In the genomic region with DNA sequence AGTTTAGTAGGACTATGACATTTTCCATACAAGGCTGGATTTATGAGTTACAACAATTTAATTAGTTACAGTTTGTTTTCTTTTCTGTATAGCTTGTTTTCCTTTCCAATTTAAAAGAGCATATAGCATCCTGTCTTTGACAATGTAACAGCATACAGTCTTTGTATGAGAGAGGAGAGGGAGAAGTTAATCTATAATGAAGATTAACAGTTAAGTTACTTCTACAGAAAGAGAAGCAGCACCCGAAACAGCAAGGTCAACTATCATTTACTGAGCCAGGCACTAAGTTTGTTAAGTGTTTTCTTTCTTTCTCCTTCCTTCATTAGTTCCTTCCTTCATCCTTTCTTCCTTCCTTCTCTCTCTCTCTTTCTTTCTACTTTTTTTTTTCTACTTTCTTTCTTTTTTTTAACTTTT, we compare ENCODE assay signal across 20 cellular contexts. TPM values are rescaled to one million over a fixed set of nuclear protein-coding genes. Genes with fewer than 3 reads are reported as not detected.
DNase-seq lines count a peak whose midpoint lies in the region; ATAC-seq, FAIRE-seq and TF ChIP-seq lines count a peak whose summit lies in the region.
"Had no signal": no experiment of that assay in that cellular context is flagged by ENCODE, and none has a peak within 500 bp of the region (broad histone marks: within the 10 kb centered on the region; RNA-seq: fewer than 3 reads in every experiment).

No MANE protein-coding gene starts in this region.

- H3K4me3 Mint-ChIP-seq in astrocyte (ENCODE audit: unreplicated experiment) (no peak overlapping the region), nephron (no peak overlapping the region)
- H3K4me3 Mint-ChIP-seq: CD4-positive, alpha-beta memory T cell had no signal

- H3K79me2 ChIP-seq in astrocyte (ENCODE audit: insufficient read depth, low read length) (no peaks in the 10 kb centered on the region), PC-9 (ENCODE audit: low read depth) (no peaks in the 10 kb centered on the region)

- CTCF ChIA-PET in PC-9 (lab: Charles Lee): no interaction called here

- H3K9ac ChIP-seq in astrocyte (ENCODE audit: low read length): no peak overlapping the region

- TF ChIP-seq CTCF in 22Rv1 (IDR thresholded peaks at IDR 0.05): no peak
- TF ChIP-seq CTCF in astrocyte (IDR thresholded peaks at IDR 0.05; ENCODE audit: insufficient read depth, low read depth, low read length): no peak
- TF ChIP-seq CTCF in nephron (IDR thresholded peaks at IDR 0.05; ENCODE audit: unreplicated experiment in 3 of 3): no peak
- no peak for TF ChIP-seq CTCF in PC-9 (conservative IDR thresholded peaks at IDR 0.05)

- peaks cover 5% of the 10 kb centered on the region for H3K4me1 Mint-ChIP-seq in astrocyte (ENCODE audit: low read depth, unreplicated experiment)
- peaks cover 5% of the 10 kb centered on the region for H3K4me1 Mint-ChIP-seq in nephron

- H3K36me3 Mint-ChIP-seq in astrocyte (ENCODE audit: low read depth, unreplicated experiment): no peaks in the 10 kb centered on the region
- H3K36me3 Mint-ChIP-seq in nephron (ENCODE audit: low read depth): no peaks in the 10 kb centered on the region
- H3K36me3 Mint-ChIP-seq: CD4-positive, alpha-beta memory T cell had no signal

- no peaks in the 10 kb centered on the region for H4K20me1 ChIP-seq in astrocyte (ENCODE audit: insufficient read depth, low read length)
- H4K20me1 ChIP-seq in PC-9 (ENCODE audit: insufficient read depth): no peaks in the 10 kb centered on the region

- H3K4me1 ChIP-seq in astrocyte (ENCODE audit: insufficient read depth, low read length) (peaks cover 2% of the 10 kb centered on the region), PC-9 (replicated peaks; ENCODE audit: insufficient read depth) (peaks cover 16% of the 10 kb centered on the region)

- H3K27me3 Mint-ChIP-seq in astrocyte (ENCODE audit: low read depth, unreplicated experiment): peaks cover 3% of the 10 kb centered on the region
- H3K27me3 Mint-ChIP-seq in nephron (ENCODE audit: low read depth): peaks cover 4% of the 10 kb centered on the region

- no peaks in the 10 kb centered on the region for H3K36me3 ChIP-seq in astrocyte (ENCODE audit: insufficient read depth, low read length)
- no peaks in the 10 kb centered on the region for H3K36me3 ChIP-seq in PC-9 (ENCODE audit: low read depth)
- H3K36me3 ChIP-seq: BE2C, HAP-1 had no signal

- no peaks in the 10 kb centered on the region for H3K9me2 ChIP-seq in PC-9 (ENCODE audit: insufficient read depth)

- H3F3A ChIP-seq in PC-9 (ENCODE audit: insufficient read depth, low read depth): peaks cover 21% of the 10 kb centered on the region

- FAIRE-seq in GM18507 (lab: Jason Lieb, UNC): peak; percentile 38
- peak; percentile 41 for FAIRE-seq in astrocyte (lab: Jason Lieb, UNC)
- FAIRE-seq: A204.1, G401.6, GM12891, H1 had no signal

- H3K9me3 Mint-ChIP-seq in astrocyte (ENCODE audit: unreplicated experiment) (no peaks in the 10 kb centered on the region), nephron (no peaks in the 10 kb centered on the region)
- H3K9me3 Mint-ChIP-seq: CD4-positive, alpha-beta memory T cell had no signal

- H3K4me3 ChIP-seq in astrocyte (ENCODE audit: insufficient read depth, low read depth, low read length) (no peak overlapping the region), PC-9 (no peak overlapping the region)
- H3K4me3 ChIP-seq: HAP-1 had no signal

- H3K4me2 ChIP-seq in astrocyte (ENCODE audit: low read length): no peak overlapping the region
- H3K4me2 ChIP-seq in PC-9: no peak overlapping the region

- intact Hi-C loops in PC-9 (cut with micrococcal nuclease; ENCODE audit: unreplicated experiment): no loop called here

- H3K27me3 ChIP-seq in astrocyte (ENCODE audit: insufficient read depth, low read length) (peaks cover 3% of the 10 kb centered on the region), PC-9 (ENCODE audit: insufficient read depth, low read depth) (peaks cover 40% of the 10 kb centered on the region)
- H3K27me3 ChIP-seq: BE2C had no signal

- H2AFZ ChIP-seq in astrocyte (ENCODE audit: low read depth, low read length) (no peak overlapping the region), PC-9 (no peak overlapping the region)

- H3K9me3 ChIP-seq in astrocyte (ENCODE audit: insufficient read depth, low read depth, low read length): no peaks in the 10 kb centered on the region
- H3K9me3 ChIP-seq in PC-9 (ENCODE audit: insufficient read depth, low read depth): peaks cover 7% of the 10 kb centered on the region; the same call in 1 of the 2 replicates
- H3K9me3 ChIP-seq: BE2C, HAP-1 had no signal

- BruUV-seq in PC-9 (replicated peaks; lab: Mats Ljungman, UMichigan): no TSS peak

- H3K27ac ChIP-seq in 22Rv1 (peak overlapping the region; percentile 97), astrocyte (ENCODE audit: low read depth, low read length) (no peak overlapping the region), PC-9 (no peak overlapping the region)
- H3K27ac ChIP-seq: C4-2B, HL-60 had no signal

- H3K27ac Mint-ChIP-seq in astrocyte (ENCODE audit: unreplicated experiment) (no peak overlapping the region), nephron (peak overlapping the region in 2 of 3 experiments; percentile 57 to 59)
- H3K27ac Mint-ChIP-seq: CD4-positive, alpha-beta memory T cell had no signal

- POLR2A ChIA-PET in PC-9 (lab: Charles Lee; ENCODE audit: unreplicated experiment): no interaction called here

- no peak for ATAC-seq in GM18873 (IDR thresholded peaks at IDR 0.05; ENCODE audit: low FRiP score, unreplicated experiment)

- DNase-seq in GM18507 (ENCODE audit: extremely low spot score, insufficient read length, low read depth): no peak
- no peak for DNase-seq in astrocyte (ENCODE audit: low read depth)
- DNase-seq in PC-9: no peak
- no peak for DNase-seq in GM19240 (ENCODE audit: insufficient read length, low spot score)
- DNase-seq: BE2C; CD4-positive, alpha-beta memory T cell; DMS153; DMS79 treated with DMSO at 0.1 percent for 48 hours; EL; KBM-7 had no signal

RNA-seq across cellular contexts. Expression of gene RAB4A, which starts 52.3 kb away (rescaled TPM):
- 55.0 and 58.6 TPM in 2 replicates for total RNA-seq in astrocyte
- 29.0 and 33.7 TPM in 2 replicates for total RNA-seq in PC-9 (2021)
